Comparison of ENCODE assay signal across 8 cellular contexts in genomic region chr19:38319421-38320258, GRCh38. TPM values are rescaled to one million over a fixed set of nuclear protein-coding genes. Genes with fewer than 3 reads are reported as not detected.
DNase-seq lines count a peak whose midpoint lies in the region; ATAC-seq and TF ChIP-seq lines count a peak whose summit lies in the region.

Gene KCNK6, plus strand, starts transcription at chr19:38319845. Its CDS starts 106 bp downstream, at chr19:38319951.

- H3K4me3 ChIP-seq in neuron (ENCODE audit: low read length) (peak within 1 kb of the TSS; percentile 20), tibial artery (peak within 1 kb of the TSS; percentile 67 to 73)

- intact Hi-C loops in Calu3 (cut with micrococcal nuclease; ENCODE audit: unreplicated experiment) (no loop called here), tibial artery (cut with DNase I; ENCODE audit: low total_unique reads) (loop anchor here (10.0 kb wide), 1 partner anchor 55 kb away; the partner anchor contains the start of gene SPINT2)
- intact Hi-C loops in activated T-helper 1 cell treated with anti-CD3 and anti-CD28 coated beads, Interleukin-12 subunit alpha, Interleukin-12 subunit beta, Interleukin-2, Interleukin-4 antibody, amounts not matched to agents 30 ng/mL and 10 ng/mL and 1 ng/mL, durations not matched to agents 14 hours and 24 hours and 36 hours (cut with micrococcal nuclease): loop anchor here (5.0 kb wide), 1 partner anchor 533 kb away; no protein-coding TSS in a partner anchor

- peaks cover 18% of the 10 kb centered on the region for H3K4me1 ChIP-seq in foreskin keratinocyte
- H3K4me1 ChIP-seq in neuron (ENCODE audit: insufficient read depth, low read length): peaks cover 14% of the 10 kb centered on the region
- peaks cover 7 to 44% (median 27%) of the 10 kb centered on the region in 4 donors for H3K4me1 ChIP-seq in tibial artery

- no peak within 1 kb of the TSS for H3K27ac Mint-ChIP-seq in Calu3 (ENCODE audit: unreplicated experiment)
- peak within 1 kb of the TSS; percentile 71 for H3K27ac Mint-ChIP-seq in activated T-helper 1 cell treated with anti-CD3 and anti-CD28 coated beads, Interleukin-12 subunit alpha, Interleukin-12 subunit beta, Interleukin-2, Interleukin-4 antibody, amounts not matched to agents 30 ng/mL and 10 ng/mL and 1 ng/mL, durations not matched to agents 14 hours and 24 hours and 36 hours

- H2AFZ ChIP-seq in neuron (ENCODE audit: low read depth, low read length): peak within 1 kb of the TSS; percentile 84

- BruUV-seq in Calu3 (replicated peaks; lab: Mats Ljungman, UMichigan): no TSS peak

- H3K27ac ChIP-seq in foreskin keratinocyte (peak within 1 kb of the TSS; percentile 34), tibial artery (peak within 1 kb of the TSS; percentile 81 to 84)

- ATAC-seq in foreskin keratinocyte: peak; percentile 2

- H3K9me3 Mint-ChIP-seq in Calu3 (ENCODE audit: low read depth, unreplicated experiment): no peaks in the 10 kb centered on the region
- H3K9me3 Mint-ChIP-seq in activated T-helper 1 cell treated with anti-CD3 and anti-CD28 coated beads, Interleukin-12 subunit alpha, Interleukin-12 subunit beta, Interleukin-2, Interleukin-4 antibody, amounts not matched to agents 30 ng/mL and 10 ng/mL and 1 ng/mL, durations not matched to agents 14 hours and 24 hours and 36 hours: no peaks in the 10 kb centered on the region

- DNase-seq in Calu3: peak; percentile 34
- DNase-seq in NCI-H2227 treated with DMSO at 0.1 percent for 48 hours (lab: John Stamatoyannopoulos, UW): peak; percentile 74
- DNase-seq in activated T-helper 1 cell treated with anti-CD3 and anti-CD28 coated beads, Interleukin-12 subunit alpha, Interleukin-12 subunit beta, Interleukin-2, Interleukin-4 antibody, amounts not matched to agents 30 ng/mL and 10 ng/mL and 1 ng/mL, durations not matched to agents 14 hours and 24 hours and 36 hours (ENCODE audit: low spot score): peak; percentile 52
- peak in 1 of 2 donors; percentile 70 for DNase-seq in foreskin keratinocyte
- DNase-seq in tibial artery: peak; percentile 41 to 72
- no peak for DNase-seq in NCI-H2107 treated with DMSO at 0.1 percent for 48 hours (lab: John Stamatoyannopoulos, UW; ENCODE audit: unreplicated experiment)
- no peak for DNase-seq in GM10266 (ENCODE audit: extremely low spot score)

- no peaks in the 10 kb centered on the region for H3K9me3 ChIP-seq in neuron (ENCODE audit: low read length)
- no peaks in the 10 kb centered on the region for H3K9me3 ChIP-seq in tibial artery

- TF ChIP-seq CTCF in Calu3 (IDR thresholded peaks at IDR 0.05; ENCODE audit: unreplicated experiment) (no peak), foreskin keratinocyte (conservative IDR thresholded peaks at IDR 0.05) (no peak), tibial artery (IDR thresholded peaks at IDR 0.05) (no peak), GM10266 (IDR thresholded peaks at IDR 0.05; ENCODE audit: control insufficient read depth, insufficient read depth, low read depth, missing control alignments) (no peak)

- H3K27me3 ChIP-seq in foreskin keratinocyte (no peaks in the 10 kb centered on the region), neuron (ENCODE audit: insufficient read depth, low read length) (peaks cover 52% of the 10 kb centered on the region), tibial artery (no peaks in the 10 kb centered on the region)

- H3K4me1 Mint-ChIP-seq in Calu3 (ENCODE audit: low read depth, unreplicated experiment): peaks cover 16% of the 10 kb centered on the region
- H3K4me1 Mint-ChIP-seq in activated T-helper 1 cell treated with anti-CD3 and anti-CD28 coated beads, Interleukin-12 subunit alpha, Interleukin-12 subunit beta, Interleukin-2, Interleukin-4 antibody, amounts not matched to agents 30 ng/mL and 10 ng/mL and 1 ng/mL, durations not matched to agents 14 hours and 24 hours and 36 hours (ENCODE audit: low read depth): peaks cover 56% of the 10 kb centered on the region

- CTCF ChIA-PET in Calu3 (lab: Charles Lee): interaction anchor here (0.9 kb wide), 1 partner anchor 55 kb away, joined by 3 read pairs; the partner anchor contains the start of gene SPINT2

- H3K36me3 Mint-ChIP-seq in Calu3 (ENCODE audit: insufficient read depth, unreplicated experiment): peaks cover 40% of the 10 kb centered on the region
- peaks cover 6% of the 10 kb centered on the region for H3K36me3 Mint-ChIP-seq in activated T-helper 1 cell treated with anti-CD3 and anti-CD28 coated beads, Interleukin-12 subunit alpha, Interleukin-12 subunit beta, Interleukin-2, Interleukin-4 antibody, amounts not matched to agents 30 ng/mL and 10 ng/mL and 1 ng/mL, durations not matched to agents 14 hours and 24 hours and 36 hours (ENCODE audit: low read depth)

- peaks cover 47% of the 10 kb centered on the region for H3K27me3 Mint-ChIP-seq in Calu3 (ENCODE audit: unreplicated experiment)
- no peaks in the 10 kb centered on the region for H3K27me3 Mint-ChIP-seq in activated T-helper 1 cell treated with anti-CD3 and anti-CD28 coated beads, Interleukin-12 subunit alpha, Interleukin-12 subunit beta, Interleukin-2, Interleukin-4 antibody, amounts not matched to agents 30 ng/mL and 10 ng/mL and 1 ng/mL, durations not matched to agents 14 hours and 24 hours and 36 hours (ENCODE audit: insufficient read depth)

- H3K4me3 Mint-ChIP-seq in Calu3 (ENCODE audit: low read depth, unreplicated experiment): peak within 1 kb of the TSS; percentile 76
- H3K4me3 Mint-ChIP-seq in activated T-helper 1 cell treated with anti-CD3 and anti-CD28 coated beads, Interleukin-12 subunit alpha, Interleukin-12 subunit beta, Interleukin-2, Interleukin-4 antibody, amounts not matched to agents 30 ng/mL and 10 ng/mL and 1 ng/mL, durations not matched to agents 14 hours and 24 hours and 36 hours: peak within 1 kb of the TSS; percentile 86

- H3K36me3 ChIP-seq in neuron (ENCODE audit: insufficient read depth, low read length) (no peaks in the 10 kb centered on the region), tibial artery (no peaks in the 10 kb centered on the region)

RNA-seq across cellular contexts. Expression of gene KCNK6, which starts in this region (rescaled TPM):
- total RNA-seq in Calu3 (2022) (3.6 and 4.2 TPM in 2 replicates), foreskin keratinocyte (19.5 and 22.6 TPM in 2 replicates)
- total RNA-seq in activated T-helper 1 cell treated with anti-CD3 and anti-CD28 coated beads, Interleukin-12 subunit alpha, Interleukin-12 subunit beta, Interleukin-2, Interleukin-4 antibody, amounts not matched to agents 30 ng/mL and 10 ng/mL and 1 ng/mL, durations not matched to agents 14 hours and 24 hours and 36 hours: 21.1 and 22.1 TPM in 2 replicates
- 22.0 and 27.1 TPM in 2 replicates for polyA plus RNA-seq in foreskin keratinocyte

Comparison
In these comparisons a context has a peak if more than half of its experiments do, and no peak if none do; other contexts are left out.
1. DNase-seq: peak in Calu3 (single experiment), NCI-H2227 treated with DMSO at 0.1 percent for 48 hours (single experiment), activated T-helper 1 cell treated with anti-CD3 and anti-CD28 coated beads, Interleukin-12 subunit alpha, Interleukin-12 subunit beta, Interleukin-2, Interleukin-4 antibody, amounts not matched to agents 30 ng/mL and 10 ng/mL and 1 ng/mL, durations not matched to agents 14 hours and 24 hours and 36 hours (single experiment) and tibial artery (2 of 2); none in NCI-H2107 treated with DMSO at 0.1 percent for 48 hours (single experiment) and GM10266 (single experiment).